1 cellular context compared by ENCODE assay signal in genomic region chr1:227780101-227781044, GRCh38.
TF ChIP-seq lines count a peak whose summit lies in the region.

No MANE protein-coding gene starts in this region.

TF ChIP-seq in WTC11, 78 proteins besides CTCF, POLR2A, EP300 and RAD21 (continued from another document):
- no peak for TF ChIP-seq ZNF532 (CRISPR knock-in tag; IDR thresholded peaks at IDR 0.05; ENCODE audit: borderline replicate concordance)
- TF ChIP-seq TCF7 (CRISPR knock-in tag; IDR thresholded peaks at IDR 0.05; ENCODE audit: low read depth): no peak
- no peak for TF ChIP-seq FOXP4 (CRISPR knock-in tag; IDR thresholded peaks at IDR 0.05)
- no peak for TF ChIP-seq PRDM15 (CRISPR knock-in tag; IDR thresholded peaks at IDR 0.05)
- no peak for TF ChIP-seq ZNF263 (CRISPR knock-in tag; IDR thresholded peaks at IDR 0.05; ENCODE audit: low read depth)
- no peak for TF ChIP-seq KAT7 (CRISPR knock-in tag; IDR thresholded peaks at IDR 0.05; ENCODE audit: borderline replicate concordance)
- TF ChIP-seq ZNF121 (CRISPR knock-in tag; IDR thresholded peaks at IDR 0.05): no peak
- no peak for TF ChIP-seq ZBTB21 (CRISPR knock-in tag; IDR thresholded peaks at IDR 0.05; ENCODE audit: borderline replicate concordance)
- no peak for TF ChIP-seq NFATC4 (CRISPR knock-in tag; IDR thresholded peaks at IDR 0.05)
- no peak for TF ChIP-seq USF1 (CRISPR knock-in tag; IDR thresholded peaks at IDR 0.05)
- no peak for TF ChIP-seq NR3C1 (CRISPR knock-in tag; conservative IDR thresholded peaks at IDR 0.05; ENCODE audit: low read depth)
- TF ChIP-seq ETV6 (CRISPR knock-in tag; IDR thresholded peaks at IDR 0.05): no peak
- TF ChIP-seq ZNF425 (CRISPR knock-in tag; conservative IDR thresholded peaks at IDR 0.05): no peak
- no peak for TF ChIP-seq GABPB1 (CRISPR knock-in tag; IDR thresholded peaks at IDR 0.05)
